19 cellular contexts compared by ENCODE assay signal in genomic region chr12:30105505-30105904, GRCh38.
"Had no signal": no experiment of that assay in that cellular context is flagged by ENCODE, and none has a peak within 500 bp of the region (broad histone marks: within the 10 kb centered on the region; RNA-seq: fewer than 3 reads in every experiment).

No MANE protein-coding gene starts in this region.

- H3K27ac ChIP-seq: colonic mucosa, dorsolateral prefrontal cortex, epithelial cell of prostate, esophagus squamous epithelium, gastrocnemius medialis, heart right ventricle, left lung, lower lobe of right lung had no signal

- H3K4me3 ChIP-seq: colonic mucosa, dorsolateral prefrontal cortex, esophagus squamous epithelium, gastrocnemius medialis, heart right ventricle, left lung, lower lobe of right lung had no signal

- H3K36me3 ChIP-seq: colonic mucosa, esophagus squamous epithelium, gastrocnemius medialis, heart right ventricle, left lung, lower lobe of right lung had no signal

- H3K4me1 ChIP-seq: colonic mucosa, esophagus squamous epithelium, gastrocnemius medialis, heart right ventricle, left lung, lower lobe of right lung had no signal

- DNase-seq: colonic mucosa; cortex of kidney; dorsolateral prefrontal cortex; effector CD4-positive, alpha-beta T cell; effector memory CD4-positive, alpha-beta T cell; erythroblast; esophagus squamous epithelium; foreskin fibroblast; foreskin melanocyte; gastrocnemius medialis; glutamatergic neuron; heart right ventricle; hippocampal formation; left cardiac atrium; left lung; left ventricle myocardium superior; lower lobe of right lung; mesenchymal stem cell had no signal

- H3K27me3 ChIP-seq: colonic mucosa, dorsolateral prefrontal cortex, esophagus squamous epithelium, gastrocnemius medialis, heart right ventricle, left lung had no signal

- H3K9me3 ChIP-seq: colonic mucosa, esophagus squamous epithelium, gastrocnemius medialis, lower lobe of right lung had no signal
